Comparison of ENCODE assay signal across 1 cellular context in the genomic region with DNA sequence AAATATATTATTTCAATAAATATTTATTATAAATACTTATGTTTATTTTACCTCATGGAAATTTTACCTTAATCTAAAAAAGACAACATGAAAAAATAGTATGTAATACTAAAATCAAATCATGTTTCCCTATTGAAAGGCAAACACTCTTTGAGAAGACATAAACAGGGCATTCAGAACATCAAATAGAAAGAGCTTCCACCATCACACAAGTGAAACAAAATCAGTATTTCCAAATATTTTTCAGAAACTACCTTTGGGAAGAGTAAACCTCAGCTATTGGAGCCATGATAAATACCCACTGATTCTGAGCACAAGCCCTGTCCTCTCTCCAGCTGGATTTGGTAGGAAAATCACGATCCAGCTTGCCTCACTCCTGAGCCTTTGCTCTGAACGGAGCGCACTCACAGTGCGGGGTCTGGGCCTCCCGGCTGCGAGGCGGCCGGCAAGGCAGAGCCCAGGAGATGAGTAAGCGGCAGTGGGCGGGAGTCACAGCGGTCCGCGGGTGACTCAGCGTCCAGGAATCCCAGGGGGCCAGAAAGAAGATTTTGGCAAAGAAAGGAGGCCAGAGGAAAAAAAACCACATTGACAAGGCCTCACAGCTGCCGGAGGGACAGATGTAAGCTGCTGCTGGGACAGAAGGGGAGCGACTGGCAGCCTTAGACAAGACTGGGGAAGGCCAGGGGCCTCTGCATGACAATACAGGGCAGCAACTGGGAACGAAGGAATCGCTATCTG.
TF ChIP-seq lines count a peak whose summit lies in the region.

No MANE protein-coding gene starts in this region.

TF ChIP-seq in HEK293, 187 proteins besides CTCF, POLR2A, EP300 and RAD21 (continued from another document and continues in another):
- TF ChIP-seq, protein P1, sequence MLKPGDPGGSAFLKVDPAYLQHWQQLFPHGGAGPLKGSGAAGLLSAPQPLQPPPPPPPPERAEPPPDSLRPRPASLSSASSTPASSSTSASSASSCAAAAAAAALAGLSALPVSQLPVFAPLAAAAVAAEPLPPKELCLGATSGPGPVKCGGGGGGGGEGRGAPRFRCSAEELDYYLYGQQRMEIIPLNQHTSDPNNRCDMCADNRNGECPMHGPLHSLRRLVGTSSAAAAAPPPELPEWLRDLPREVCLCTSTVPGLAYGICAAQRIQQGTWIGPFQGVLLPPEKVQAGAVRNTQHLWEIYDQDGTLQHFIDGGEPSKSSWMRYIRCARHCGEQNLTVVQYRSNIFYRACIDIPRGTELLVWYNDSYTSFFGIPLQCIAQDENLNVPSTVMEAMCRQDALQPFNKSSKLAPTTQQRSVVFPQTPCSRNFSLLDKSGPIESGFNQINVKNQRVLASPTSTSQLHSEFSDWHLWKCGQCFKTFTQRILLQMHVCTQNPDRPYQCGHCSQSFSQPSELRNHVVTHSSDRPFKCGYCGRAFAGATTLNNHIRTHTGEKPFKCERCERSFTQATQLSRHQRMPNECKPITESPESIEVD (tag by site-specific recombination; IDR thresholded peaks at IDR 0.05): peak; percentile 62
- TF ChIP-seq GLIS2 (tag by site-specific recombination; IDR thresholded peaks at IDR 0.05) (peak; percentile 73), ZNF354C (tag by site-specific recombination; IDR thresholded peaks at IDR 0.05; ENCODE audit: borderline replicate concordance, low read depth) (no peak), WT1 (tag by site-specific recombination; IDR thresholded peaks at IDR 0.05) (no peak; the same call in 1 of the 2 replicates), ZBTB20 (tag by site-specific recombination; IDR thresholded peaks at IDR 0.05) (peak; percentile 81), ZNF561 (tag by site-specific recombination; IDR thresholded peaks at IDR 0.05; ENCODE audit: borderline replicate concordance) (peak; percentile 74), ZNF544 (tag by site-specific recombination; IDR thresholded peaks at IDR 0.05) (no peak), ZNF600 (tag by site-specific recombination; IDR thresholded peaks at IDR 0.05) (peak; percentile 63), ZNF350 (tag by site-specific recombination; IDR thresholded peaks at IDR 0.05) (no peak), ZNF837 (tag by site-specific recombination; IDR thresholded peaks at IDR 0.05) (no peak), ZNF140 (tag by site-specific recombination; IDR thresholded peaks at IDR 0.05) (no peak), GLI2 (tag by site-specific recombination; IDR thresholded peaks at IDR 0.05; ENCODE audit: borderline replicate concordance, low read depth) (no peak), ZNF16 (tag by site-specific recombination; IDR thresholded peaks at IDR 0.05; ENCODE audit: low read depth) (no peak), ZNF221 (tag by site-specific recombination; IDR thresholded peaks at IDR 0.05; ENCODE audit: borderline replicate concordance) (no peak), ZNF624 (tag by site-specific recombination; IDR thresholded peaks at IDR 0.05) (no peak), ZXDB (tag by site-specific recombination; IDR thresholded peaks at IDR 0.05) (peak; percentile 51), ZNF776 (tag by site-specific recombination; IDR thresholded peaks at IDR 0.05; ENCODE audit: borderline replicate concordance) (no peak), OVOL3 (tag by site-specific recombination; IDR thresholded peaks at IDR 0.05) (no peak), FEZF1 (tag by site-specific recombination; IDR thresholded peaks at IDR 0.05) (no peak), ZNF24 (tag by site-specific recombination; IDR thresholded peaks at IDR 0.05) (0 out of 2 replicates have a peak, but pooled peaks have one; percentile 61), ZNF248 (tag by site-specific recombination; IDR thresholded peaks at IDR 0.05) (no peak), YY2 (tag by site-specific recombination; IDR thresholded peaks at IDR 0.05) (no peak), ZNF514 (tag by site-specific recombination; IDR thresholded peaks at IDR 0.05) (no peak), ZNF701 (tag by site-specific recombination; IDR thresholded peaks at IDR 0.05) (no peak), ZNF223 (tag by site-specific recombination; IDR thresholded peaks at IDR 0.05) (no peak), ZBTB21 (tag by site-specific recombination; IDR thresholded peaks at IDR 0.05) (no peak), ZNF473 (tag by site-specific recombination; IDR thresholded peaks at IDR 0.05) (no peak), ZNF707 (tag by site-specific recombination; IDR thresholded peaks at IDR 0.05) (no peak), HOXC10 (CRISPR knock-in tag; IDR thresholded peaks at IDR 0.05) (no peak)
- TF ChIP-seq, protein P2, sequence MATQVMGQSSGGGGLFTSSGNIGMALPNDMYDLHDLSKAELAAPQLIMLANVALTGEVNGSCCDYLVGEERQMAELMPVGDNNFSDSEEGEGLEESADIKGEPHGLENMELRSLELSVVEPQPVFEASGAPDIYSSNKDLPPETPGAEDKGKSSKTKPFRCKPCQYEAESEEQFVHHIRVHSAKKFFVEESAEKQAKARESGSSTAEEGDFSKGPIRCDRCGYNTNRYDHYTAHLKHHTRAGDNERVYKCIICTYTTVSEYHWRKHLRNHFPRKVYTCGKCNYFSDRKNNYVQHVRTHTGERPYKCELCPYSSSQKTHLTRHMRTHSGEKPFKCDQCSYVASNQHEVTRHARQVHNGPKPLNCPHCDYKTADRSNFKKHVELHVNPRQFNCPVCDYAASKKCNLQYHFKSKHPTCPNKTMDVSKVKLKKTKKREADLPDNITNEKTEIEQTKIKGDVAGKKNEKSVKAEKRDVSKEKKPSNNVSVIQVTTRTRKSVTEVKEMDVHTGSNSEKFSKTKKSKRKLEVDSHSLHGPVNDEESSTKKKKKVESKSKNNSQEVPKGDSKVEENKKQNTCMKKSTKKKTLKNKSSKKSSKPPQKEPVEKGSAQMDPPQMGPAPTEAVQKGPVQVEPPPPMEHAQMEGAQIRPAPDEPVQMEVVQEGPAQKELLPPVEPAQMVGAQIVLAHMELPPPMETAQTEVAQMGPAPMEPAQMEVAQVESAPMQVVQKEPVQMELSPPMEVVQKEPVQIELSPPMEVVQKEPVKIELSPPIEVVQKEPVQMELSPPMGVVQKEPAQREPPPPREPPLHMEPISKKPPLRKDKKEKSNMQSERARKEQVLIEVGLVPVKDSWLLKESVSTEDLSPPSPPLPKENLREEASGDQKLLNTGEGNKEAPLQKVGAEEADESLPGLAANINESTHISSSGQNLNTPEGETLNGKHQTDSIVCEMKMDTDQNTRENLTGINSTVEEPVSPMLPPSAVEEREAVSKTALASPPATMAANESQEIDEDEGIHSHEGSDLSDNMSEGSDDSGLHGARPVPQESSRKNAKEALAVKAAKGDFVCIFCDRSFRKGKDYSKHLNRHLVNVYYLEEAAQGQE (tag by site-specific recombination; IDR thresholded peaks at IDR 0.05): no peak
- TF ChIP-seq, protein P3, sequence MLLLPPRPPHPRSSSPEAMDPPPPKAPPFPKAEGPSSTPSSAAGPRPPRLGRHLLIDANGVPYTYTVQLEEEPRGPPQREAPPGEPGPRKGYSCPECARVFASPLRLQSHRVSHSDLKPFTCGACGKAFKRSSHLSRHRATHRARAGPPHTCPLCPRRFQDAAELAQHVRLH (tag by site-specific recombination; IDR thresholded peaks at IDR 0.05): no peak
- TF ChIP-seq, protein P4, sequence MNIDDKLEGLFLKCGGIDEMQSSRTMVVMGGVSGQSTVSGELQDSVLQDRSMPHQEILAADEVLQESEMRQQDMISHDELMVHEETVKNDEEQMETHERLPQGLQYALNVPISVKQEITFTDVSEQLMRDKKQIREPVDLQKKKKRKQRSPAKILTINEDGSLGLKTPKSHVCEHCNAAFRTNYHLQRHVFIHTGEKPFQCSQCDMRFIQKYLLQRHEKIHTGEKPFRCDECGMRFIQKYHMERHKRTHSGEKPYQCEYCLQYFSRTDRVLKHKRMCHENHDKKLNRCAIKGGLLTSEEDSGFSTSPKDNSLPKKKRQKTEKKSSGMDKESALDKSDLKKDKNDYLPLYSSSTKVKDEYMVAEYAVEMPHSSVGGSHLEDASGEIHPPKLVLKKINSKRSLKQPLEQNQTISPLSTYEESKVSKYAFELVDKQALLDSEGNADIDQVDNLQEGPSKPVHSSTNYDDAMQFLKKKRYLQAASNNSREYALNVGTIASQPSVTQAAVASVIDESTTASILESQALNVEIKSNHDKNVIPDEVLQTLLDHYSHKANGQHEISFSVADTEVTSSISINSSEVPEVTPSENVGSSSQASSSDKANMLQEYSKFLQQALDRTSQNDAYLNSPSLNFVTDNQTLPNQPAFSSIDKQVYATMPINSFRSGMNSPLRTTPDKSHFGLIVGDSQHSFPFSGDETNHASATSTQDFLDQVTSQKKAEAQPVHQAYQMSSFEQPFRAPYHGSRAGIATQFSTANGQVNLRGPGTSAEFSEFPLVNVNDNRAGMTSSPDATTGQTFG (tag by site-specific recombination; IDR thresholded peaks at IDR 0.05; ENCODE audit: borderline replicate concordance): no peak
- TF ChIP-seq, protein P5, sequence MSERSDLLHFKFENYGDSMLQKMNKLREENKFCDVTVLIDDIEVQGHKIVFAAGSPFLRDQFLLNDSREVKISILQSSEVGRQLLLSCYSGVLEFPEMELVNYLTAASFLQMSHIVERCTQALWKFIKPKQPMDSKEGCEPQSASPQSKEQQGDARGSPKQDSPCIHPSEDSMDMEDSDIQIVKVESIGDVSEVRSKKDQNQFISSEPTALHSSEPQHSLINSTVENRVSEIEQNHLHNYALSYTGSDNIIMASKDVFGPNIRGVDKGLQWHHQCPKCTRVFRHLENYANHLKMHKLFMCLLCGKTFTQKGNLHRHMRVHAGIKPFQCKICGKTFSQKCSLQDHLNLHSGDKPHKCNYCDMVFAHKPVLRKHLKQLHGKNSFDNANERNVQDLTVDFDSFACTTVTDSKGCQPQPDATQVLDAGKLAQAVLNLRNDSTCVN (tag by site-specific recombination; optimal IDR thresholded peaks at IDR 0.05): peak; percentile 36
- TF ChIP-seq, protein P6, sequence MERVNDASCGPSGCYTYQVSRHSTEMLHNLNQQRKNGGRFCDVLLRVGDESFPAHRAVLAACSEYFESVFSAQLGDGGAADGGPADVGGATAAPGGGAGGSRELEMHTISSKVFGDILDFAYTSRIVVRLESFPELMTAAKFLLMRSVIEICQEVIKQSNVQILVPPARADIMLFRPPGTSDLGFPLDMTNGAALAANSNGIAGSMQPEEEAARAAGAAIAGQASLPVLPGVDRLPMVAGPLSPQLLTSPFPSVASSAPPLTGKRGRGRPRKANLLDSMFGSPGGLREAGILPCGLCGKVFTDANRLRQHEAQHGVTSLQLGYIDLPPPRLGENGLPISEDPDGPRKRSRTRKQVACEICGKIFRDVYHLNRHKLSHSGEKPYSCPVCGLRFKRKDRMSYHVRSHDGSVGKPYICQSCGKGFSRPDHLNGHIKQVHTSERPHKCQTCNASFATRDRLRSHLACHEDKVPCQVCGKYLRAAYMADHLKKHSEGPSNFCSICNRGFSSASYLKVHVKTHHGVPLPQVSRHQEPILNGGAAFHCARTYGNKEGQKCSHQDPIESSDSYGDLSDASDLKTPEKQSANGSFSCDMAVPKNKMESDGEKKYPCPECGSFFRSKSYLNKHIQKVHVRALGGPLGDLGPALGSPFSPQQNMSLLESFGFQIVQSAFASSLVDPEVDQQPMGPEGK (tag by site-specific recombination; IDR thresholded peaks at IDR 0.05): peak; percentile 81
- TF ChIP-seq, protein P7, sequence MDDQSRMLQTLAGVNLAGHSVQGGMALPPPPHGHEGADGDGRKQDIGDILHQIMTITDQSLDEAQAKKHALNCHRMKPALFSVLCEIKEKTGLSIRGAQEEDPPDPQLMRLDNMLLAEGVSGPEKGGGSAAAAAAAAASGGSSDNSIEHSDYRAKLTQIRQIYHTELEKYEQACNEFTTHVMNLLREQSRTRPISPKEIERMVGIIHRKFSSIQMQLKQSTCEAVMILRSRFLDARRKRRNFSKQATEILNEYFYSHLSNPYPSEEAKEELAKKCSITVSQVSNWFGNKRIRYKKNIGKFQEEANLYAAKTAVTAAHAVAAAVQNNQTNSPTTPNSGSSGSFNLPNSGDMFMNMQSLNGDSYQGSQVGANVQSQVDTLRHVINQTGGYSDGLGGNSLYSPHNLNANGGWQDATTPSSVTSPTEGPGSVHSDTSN (CRISPR knock-in tag; IDR thresholded peaks at IDR 0.05): no peak
- TF ChIP-seq, protein P8, sequence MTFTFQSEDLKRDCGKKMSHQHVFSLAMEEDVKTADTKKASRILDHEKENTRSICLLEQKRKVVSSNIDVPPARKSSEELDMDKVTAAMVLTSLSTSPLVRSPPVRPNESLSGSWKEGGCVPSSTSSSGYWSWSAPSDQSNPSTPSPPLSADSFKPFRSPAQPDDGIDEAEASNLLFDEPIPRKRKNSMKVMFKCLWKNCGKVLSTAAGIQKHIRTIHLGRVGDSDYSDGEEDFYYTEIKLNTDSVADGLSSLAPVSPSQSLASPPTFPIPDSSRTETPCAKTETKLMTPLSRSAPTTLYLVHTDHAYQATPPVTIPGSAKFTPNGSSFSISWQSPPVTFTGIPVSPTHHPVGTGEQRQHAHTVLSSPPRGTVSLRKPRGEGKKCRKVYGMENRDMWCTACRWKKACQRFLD (tag by site-specific recombination; IDR thresholded peaks at IDR 0.05): no peak
- TF ChIP-seq, protein P9, sequence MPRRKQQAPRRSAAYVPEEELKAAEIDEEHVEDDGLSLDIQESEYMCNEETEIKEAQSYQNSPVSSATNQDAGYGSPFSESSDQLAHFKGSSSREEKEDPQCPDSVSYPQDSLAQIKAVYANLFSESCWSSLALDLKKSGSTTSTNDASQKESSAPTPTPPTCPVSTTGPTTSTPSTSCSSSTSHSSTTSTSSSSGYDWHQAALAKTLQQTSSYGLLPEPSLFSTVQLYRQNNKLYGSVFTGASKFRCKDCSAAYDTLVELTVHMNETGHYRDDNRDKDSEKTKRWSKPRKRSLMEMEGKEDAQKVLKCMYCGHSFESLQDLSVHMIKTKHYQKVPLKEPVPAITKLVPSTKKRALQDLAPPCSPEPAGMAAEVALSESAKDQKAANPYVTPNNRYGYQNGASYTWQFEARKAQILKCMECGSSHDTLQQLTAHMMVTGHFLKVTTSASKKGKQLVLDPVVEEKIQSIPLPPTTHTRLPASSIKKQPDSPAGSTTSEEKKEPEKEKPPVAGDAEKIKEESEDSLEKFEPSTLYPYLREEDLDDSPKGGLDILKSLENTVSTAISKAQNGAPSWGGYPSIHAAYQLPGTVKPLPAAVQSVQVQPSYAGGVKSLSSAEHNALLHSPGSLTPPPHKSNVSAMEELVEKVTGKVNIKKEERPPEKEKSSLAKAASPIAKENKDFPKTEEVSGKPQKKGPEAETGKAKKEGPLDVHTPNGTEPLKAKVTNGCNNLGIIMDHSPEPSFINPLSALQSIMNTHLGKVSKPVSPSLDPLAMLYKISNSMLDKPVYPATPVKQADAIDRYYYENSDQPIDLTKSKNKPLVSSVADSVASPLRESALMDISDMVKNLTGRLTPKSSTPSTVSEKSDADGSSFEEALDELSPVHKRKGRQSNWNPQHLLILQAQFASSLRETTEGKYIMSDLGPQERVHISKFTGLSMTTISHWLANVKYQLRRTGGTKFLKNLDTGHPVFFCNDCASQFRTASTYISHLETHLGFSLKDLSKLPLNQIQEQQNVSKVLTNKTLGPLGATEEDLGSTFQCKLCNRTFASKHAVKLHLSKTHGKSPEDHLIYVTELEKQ (tag by site-specific recombination; IDR thresholded peaks at IDR 0.05; ENCODE audit: borderline replicate concordance): no peak
